10 cellular contexts compared by ENCODE assay signal in the genomic region with DNA sequence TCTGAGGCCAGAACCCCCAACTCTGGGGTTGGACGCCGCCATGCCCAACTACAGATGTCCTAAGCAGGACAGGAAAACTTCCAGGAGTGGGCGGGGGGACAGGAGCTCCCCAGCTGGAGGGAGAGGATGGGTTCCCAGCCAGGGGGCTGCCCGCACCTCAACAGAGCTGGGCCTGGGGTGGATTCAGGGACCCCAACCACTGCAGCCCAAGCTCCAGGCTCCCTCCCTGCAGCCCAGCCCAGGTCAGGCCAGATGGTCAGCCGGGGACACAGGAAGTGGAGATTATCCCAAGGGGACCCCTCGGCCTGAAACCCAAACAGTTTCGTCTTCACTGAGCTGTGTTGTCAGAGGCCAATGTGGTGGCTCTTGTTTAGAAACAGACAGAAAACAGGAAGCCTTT. TPM values are rescaled to one million over a fixed set of nuclear protein-coding genes. Genes with fewer than 3 reads are reported as not detected.
DNase-seq lines count a peak whose midpoint lies in the region; TF ChIP-seq lines count a peak whose summit lies in the region.
"Had no signal": no experiment of that assay in that cellular context is flagged by ENCODE, and none has a peak within 500 bp of the region (broad histone marks: within the 10 kb centered on the region; RNA-seq: fewer than 3 reads in every experiment).

No MANE protein-coding gene starts in this region.

- no peak for TF ChIP-seq CTCF in ascending aorta (IDR thresholded peaks at IDR 0.05)
- no peak for TF ChIP-seq CTCF in right atrium auricular region (IDR thresholded peaks at IDR 0.05)

- H3K9me3 Mint-ChIP-seq in immature natural killer cell, result no peaks in the 10 kb centered on the region
- H3K9me3 Mint-ChIP-seq: IgD-negative memory B cell had no signal

- peak overlapping the region in 6 of 10 experiments; percentile 37 to 57 (median 41); a peak in 7 of 20 replicates for H3K4me3 ChIP-seq in BLaER1 treated with 17β-estradiol and CSF1 and Interleukin-3, amounts not matched to agents 10 nM and 100 nM
- peak overlapping the region; percentile 49 to 60 for H3K4me3 ChIP-seq in ascending aorta
- peak overlapping the region in 1 of 2 donors; percentile 31 for H3K4me3 ChIP-seq in right atrium auricular region
- H3K4me3 ChIP-seq in skeletal muscle tissue (ENCODE audit: low read length in 3 of 3), result peak overlapping the region in 2 of 3 donors; percentile 33 to 58

- H3K4me1 Mint-ChIP-seq in immature natural killer cell, result no peaks in the 10 kb centered on the region
- H3K4me1 Mint-ChIP-seq: IgD-negative memory B cell had no signal

- H3K4me2 ChIP-seq in BLaER1 treated with 17β-estradiol and CSF1 and Interleukin-3, amounts not matched to agents 10 nM and 100 nM, result peak overlapping the region; percentile 85 to 98 (median 96)

- DNase-seq in ascending aorta (ENCODE audit: low spot score in 2 of 2) (no peak), right atrium auricular region (ENCODE audit: low spot score) (no peak), NCI-H524 treated with DMSO at 0.1 percent for 48 hours (lab: John Stamatoyannopoulos, UW) (no peak), immature natural killer cell (no peak), GM03348 (ENCODE audit: low spot score) (no peak), NCI-H1105 treated with DMSO at 0.1 percent for 48 hours (lab: John Stamatoyannopoulos, UW) (no peak)
- DNase-seq: NCI-H2081 treated with DMSO at 0.1 percent for 48 hours had no signal

- no peak overlapping the region for H3K4me3 Mint-ChIP-seq in immature natural killer cell

- peaks cover 0 to 13% (median 0%) of the 10 kb centered on the region in 11 experiments; a peak in 4 of 22 replicates for H3K27me3 ChIP-seq in BLaER1 treated with 17β-estradiol and CSF1 and Interleukin-3, amounts not matched to agents 10 nM and 100 nM
- no peaks in the 10 kb centered on the region for H3K27me3 ChIP-seq in ascending aorta
- no peaks in the 10 kb centered on the region for H3K27me3 ChIP-seq in right atrium auricular region
- no peaks in the 10 kb centered on the region for H3K27me3 ChIP-seq in skeletal muscle tissue (ENCODE audit: control insufficient read depth in 3 of 3, insufficient read depth in 3 of 3, low read length in 3 of 3)

- H3K27me3 Mint-ChIP-seq in immature natural killer cell (ENCODE audit: low read depth in 3 of 3), result peaks cover 0 to 2% (median 2%) of the 10 kb centered on the region in 3 donors
- H3K27me3 Mint-ChIP-seq: IgD-negative memory B cell had no signal

- H3K36me3 Mint-ChIP-seq in immature natural killer cell, result no peaks in the 10 kb centered on the region
- H3K36me3 Mint-ChIP-seq: IgD-negative memory B cell had no signal

- no peak overlapping the region for H3K27ac Mint-ChIP-seq in immature natural killer cell
- H3K27ac Mint-ChIP-seq: IgD-negative memory B cell had no signal

- H3K36me3 ChIP-seq in BLaER1 treated with 17β-estradiol and CSF1 and Interleukin-3, amounts not matched to agents 10 nM and 100 nM, result no peaks in the 10 kb centered on the region; a peak in 1 of 22 replicates
- H3K36me3 ChIP-seq in ascending aorta (peaks cover 0 to 11% of the 10 kb centered on the region in 2 donors), right atrium auricular region (no peaks in the 10 kb centered on the region), skeletal muscle tissue (ENCODE audit: control insufficient read depth in 3 of 3, insufficient read depth in 3 of 3, low read length in 3 of 3) (peaks cover 0 to 1% (median 0%) of the 10 kb centered on the region in 3 donors)

- peak overlapping the region; percentile 36 to 66 (median 57); a peak in 18 of 22 replicates for H3K9ac ChIP-seq in BLaER1 treated with 17β-estradiol and CSF1 and Interleukin-3, amounts not matched to agents 10 nM and 100 nM
- peak overlapping the region; percentile 33 to 71 (median 53) for H3K9ac ChIP-seq in skeletal muscle tissue (ENCODE audit: low read depth in 1 of 3, low read length in 3 of 3)

- intact Hi-C loops in ascending aorta (cut with DNase I), result no loop called here

- peak overlapping the region in 10 of 11 experiments; percentile 1 to 66 (median 48); a peak in 18 of 22 replicates for H3K27ac ChIP-seq in BLaER1 treated with 17β-estradiol and CSF1 and Interleukin-3, amounts not matched to agents 10 nM and 100 nM
- peak overlapping the region; percentile 98 to 99 for H3K27ac ChIP-seq in ascending aorta
- H3K27ac ChIP-seq in right atrium auricular region, result peak overlapping the region; percentile 90 to 92
- H3K27ac ChIP-seq in skeletal muscle tissue (ENCODE audit: low read depth, low read length), result peak overlapping the region; percentile 81

- H3K9me3 ChIP-seq in BLaER1 treated with 17β-estradiol and CSF1 and Interleukin-3, amounts not matched to agents 10 nM and 100 nM (replicated peaks in 1 of 11), result no peaks in the 10 kb centered on the region
- no peaks in the 10 kb centered on the region for H3K9me3 ChIP-seq in ascending aorta
- no peaks in the 10 kb centered on the region for H3K9me3 ChIP-seq in right atrium auricular region
- H3K9me3 ChIP-seq in skeletal muscle tissue (ENCODE audit: control insufficient read depth in 3 of 3, low read length in 3 of 3), result no peaks in the 10 kb centered on the region

- peaks cover 44 to 80% (median 63%) of the 10 kb centered on the region in 10 experiments for H3K4me1 ChIP-seq in BLaER1 treated with 17β-estradiol and CSF1 and Interleukin-3, amounts not matched to agents 10 nM and 100 nM
- H3K4me1 ChIP-seq in ascending aorta, result peaks cover 68 to 93% of the 10 kb centered on the region in 2 donors
- peaks cover 0 to 96% of the 10 kb centered on the region in 2 donors for H3K4me1 ChIP-seq in right atrium auricular region
- H3K4me1 ChIP-seq in skeletal muscle tissue (ENCODE audit: control insufficient read depth in 3 of 3, insufficient read depth in 3 of 3, low read length in 3 of 3), result peaks cover 77 to 90% (median 86%) of the 10 kb centered on the region in 3 donors

- peaks cover 0 to 78% (median 26%) of the 10 kb centered on the region in 11 experiments; a peak in 14 of 22 replicates for H4K20me1 ChIP-seq in BLaER1 treated with 17β-estradiol and CSF1 and Interleukin-3, amounts not matched to agents 10 nM and 100 nM

RNA-seq across cellular contexts. Expression of gene LAMA5, which starts 9.4 kb away (rescaled TPM):
- total RNA-seq in ascending aorta (469 TPM), right atrium auricular region (10 to 100 TPM; 61.1 to 69.4 TPM), skeletal muscle tissue (14.1 TPM)
- polyA plus RNA-seq in immature natural killer cell, result under 1 TPM in 1 of 3 donors, not detected in 2; 0.30 TPM

RNA-seq across cellular contexts. Expression of gene RPS21, which starts 29.2 kb away (rescaled TPM):
- total RNA-seq in ascending aorta (1,828 TPM), right atrium auricular region (1,000 to 10,000 TPM; 1,510 to 1,937 TPM), skeletal muscle tissue (1,418 TPM)
- 1,000 to 10,000 TPM in 2 of 3 donors, 100 to 1,000 TPM in 1; 743 to 1,716 (median 1,008) TPM for polyA plus RNA-seq in immature natural killer cell

RNA-seq across cellular contexts. Expression of gene CABLES2, which starts 49.4 kb away (rescaled TPM):
- total RNA-seq in ascending aorta (0.43 TPM), right atrium auricular region (10 to 100 TPM; 10.8 to 17.7 TPM), skeletal muscle tissue (1.0 TPM)
- polyA plus RNA-seq in immature natural killer cell, result 1 to 10 TPM; 1.3 to 2.6 (median 2.5) TPM

RNA-seq across cellular contexts. Expression of gene ADRM1, which starts 54.9 kb away (rescaled TPM):
- total RNA-seq in ascending aorta, result 236 TPM
- 100 to 1,000 TPM in 1 of 2 donors, 10 to 100 TPM in 1; 95.9 to 128 TPM for total RNA-seq in right atrium auricular region
- total RNA-seq in skeletal muscle tissue, result 41.8 TPM
- polyA plus RNA-seq in immature natural killer cell, result 100 to 1,000 TPM in 2 of 3 donors, 10 to 100 TPM in 1; 97.2 to 132 (median 108) TPM

Comparison
In these comparisons a context has a peak if more than half of its experiments do, and no peak if none do; other contexts are left out.
1. H3K27ac ChIP-seq: peak in every context shown above with its lines; median percentile 98 in ascending aorta; 91 in right atrium auricular region; 81 in skeletal muscle tissue; 48 in BLaER1 treated with 17β-estradiol and CSF1 and Interleukin-3, amounts not matched to agents 10 nM and 100 nM.